9 cellular contexts compared by ENCODE assay signal in the genomic region with DNA sequence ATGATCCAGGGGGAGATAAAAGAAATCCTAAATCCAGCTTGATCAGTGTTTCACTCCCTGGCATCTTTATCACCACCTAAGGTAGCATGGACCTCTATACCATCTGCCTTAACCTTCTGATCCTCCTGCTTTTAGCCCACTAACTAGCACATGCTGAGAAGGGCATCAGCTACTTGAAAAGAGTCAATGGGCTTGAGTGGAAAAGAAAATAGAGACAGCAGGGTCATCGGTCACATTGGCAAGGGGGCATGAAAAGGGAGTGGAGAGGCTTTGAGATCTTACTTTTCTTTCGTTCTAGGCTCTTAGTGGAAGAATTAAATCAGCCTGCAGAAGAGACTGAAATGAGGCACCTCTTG. TPM values are rescaled to one million over a fixed set of nuclear protein-coding genes. Genes with fewer than 3 reads are reported as not detected.
DNase-seq lines count a peak whose midpoint lies in the region; ATAC-seq and TF ChIP-seq lines count a peak whose summit lies in the region.
"Had no signal": no experiment of that assay in that cellular context is flagged by ENCODE, and none has a peak within 500 bp of the region (broad histone marks: within the 10 kb centered on the region; RNA-seq: fewer than 3 reads in every experiment).

No MANE protein-coding gene starts in this region.

- CTCF ChIA-PET in SK-N-SH (lab: Yijun Ruan, JAX) = interaction anchor here (1.0 to 2.9 kb wide), 3 partner anchors 60 to 97 kb away, joined by 3 to 11 read pairs (median 6); no protein-coding TSS in a partner anchor

- peak overlapping the region; percentile 98 for H3K27ac Mint-ChIP-seq in activated T-helper 17 cell treated with anti-CD3 and anti-CD28 coated beads, Interleukin-2, amount 50 U/mL, for 72 hours
- peak overlapping the region; percentile 94 to 98 (median 98) for H3K27ac Mint-ChIP-seq in immature natural killer cell

- H4K20me1 ChIP-seq in SK-N-SH (ENCODE audit: insufficient read depth) = no peaks in the 10 kb centered on the region

- no peaks in the 10 kb centered on the region for H3K9me3 ChIP-seq in SK-N-SH
- H3K9me3 ChIP-seq in suprapubic skin = no peaks in the 10 kb centered on the region

- H3K4me1 Mint-ChIP-seq in activated T-helper 17 cell treated with anti-CD3 and anti-CD28 coated beads, Interleukin-2, amount 50 U/mL, for 72 hours = peaks cover 11% of the 10 kb centered on the region
- peaks cover 28 to 39% of the 10 kb centered on the region in 2 donors for H3K4me1 Mint-ChIP-seq in immature natural killer cell

- H3K4me3 ChIP-seq in SK-N-SH (ENCODE audit: low read depth in 2 of 2, low read length in 1 of 2) (peak overlapping the region; percentile 94 to 98), suprapubic skin (peak overlapping the region; percentile 78)

- TF ChIP-seq CTCF in SK-N-SH (IDR thresholded peaks at IDR 0.05) = no peak
- no peak for TF ChIP-seq CTCF in suprapubic skin (IDR thresholded peaks at IDR 0.05)

- TF ChIP-seq POLR2A in suprapubic skin (IDR thresholded peaks at IDR 0.05) = no peak

- peak overlapping the region; percentile 92 for H3K4me3 Mint-ChIP-seq in activated T-helper 17 cell treated with anti-CD3 and anti-CD28 coated beads, Interleukin-2, amount 50 U/mL, for 72 hours
- peak overlapping the region; percentile 98 to 99 (median 99) for H3K4me3 Mint-ChIP-seq in immature natural killer cell

- H3K36me3 Mint-ChIP-seq in activated T-helper 17 cell treated with anti-CD3 and anti-CD28 coated beads, Interleukin-2, amount 50 U/mL, for 72 hours (ENCODE audit: low read depth) = peaks cover 30% of the 10 kb centered on the region
- H3K36me3 Mint-ChIP-seq in immature natural killer cell = peaks cover 7 to 8% (median 8%) of the 10 kb centered on the region in 3 donors

- no peak for TF ChIP-seq RAD21 in SK-N-SH (IDR thresholded peaks at IDR 0.05; ENCODE audit: low read length)

- H2AFZ ChIP-seq in SK-N-SH (ENCODE audit: low read depth) = peak overlapping the region; percentile 99

- H3K27me3 Mint-ChIP-seq in activated T-helper 17 cell treated with anti-CD3 and anti-CD28 coated beads, Interleukin-2, amount 50 U/mL, for 72 hours = no peaks in the 10 kb centered on the region
- peaks cover 0 to 7% (median 0%) of the 10 kb centered on the region in 3 donors for H3K27me3 Mint-ChIP-seq in immature natural killer cell (ENCODE audit: low read depth in 3 of 3)

- peaks cover 70% of the 10 kb centered on the region for H3K79me2 ChIP-seq in SK-N-SH (ENCODE audit: insufficient read depth)

- ATAC-seq in SK-N-SH treated with all-trans-retinoic acid at 6 μM for 48 hours (no peak; the same call in 2 of the 3 replicates), HG03442 (IDR thresholded peaks at IDR 0.05; ENCODE audit: unreplicated experiment) (no peak), GM18861 (IDR thresholded peaks at IDR 0.05; ENCODE audit: unreplicated experiment) (no peak)
- ATAC-seq in activated T-helper 17 cell treated with anti-CD3 and anti-CD28 coated beads, Interleukin-2, amount 50 U/mL, for 72 hours (replicated peaks) = no peak

- TF ChIP-seq EP300 in SK-N-SH (IDR thresholded peaks at IDR 0.05; ENCODE audit: borderline replicate concordance in 1 of 2, low read depth in 1 of 2, low read length in 1 of 2) (no peak), suprapubic skin (IDR thresholded peaks at IDR 0.05) (no peak)

- H3K4me1 ChIP-seq in SK-N-SH (ENCODE audit: control insufficient read depth in 1 of 2, insufficient read depth in 2 of 2, low read depth in 1 of 2, low read length in 1 of 2) (peaks cover 4 to 15% of the 10 kb centered on the region in 2 experiments; a peak in 1 of 4 replicates), suprapubic skin (peaks cover 22% of the 10 kb centered on the region)

- whole genome bisulfite sequencing in SK-N-SH (ENCODE audit: low lambda C conversion rate) = 0% methylated on average over 2 of the region's 2 CpGs
- WGBS in suprapubic skin = 5% methylated on average over 2 of the region's 2 CpGs

- no peaks in the 10 kb centered on the region for H3K9me3 Mint-ChIP-seq in activated T-helper 17 cell treated with anti-CD3 and anti-CD28 coated beads, Interleukin-2, amount 50 U/mL, for 72 hours
- H3K9me3 Mint-ChIP-seq in immature natural killer cell = no peaks in the 10 kb centered on the region

- no peaks in the 10 kb centered on the region for H3F3A ChIP-seq in SK-N-SH (replicated peaks; ENCODE audit: insufficient read depth)

- peak overlapping the region; percentile 82 for H3K9ac ChIP-seq in SK-N-SH

- POLR2A ChIA-PET in SK-N-SH (lab: Yijun Ruan, JAX) = interaction anchor here (0.6 to 1.1 kb wide), 2 partner anchors 88 to 485 kb away, joined by 3 read pairs; a partner anchor contains a TSS

- H3K4me2 ChIP-seq in SK-N-SH = peak overlapping the region; percentile 96

- H3K27me3 ChIP-seq in SK-N-SH (ENCODE audit: insufficient read depth) (no peaks in the 10 kb centered on the region), suprapubic skin (no peaks in the 10 kb centered on the region)

- no peaks in the 10 kb centered on the region for H3K9me2 ChIP-seq in SK-N-SH

- H3K36me3 ChIP-seq in SK-N-SH (replicated peaks in 1 of 2; ENCODE audit: control insufficient read depth in 1 of 2, insufficient read depth in 2 of 2, low read length in 1 of 2) (peaks cover 18 to 21% of the 10 kb centered on the region in 2 experiments), suprapubic skin (peaks cover 17% of the 10 kb centered on the region)

- peak; percentile 30 for DNase-seq in SK-N-SH
- DNase-seq in immature natural killer cell = no peak
- DNase-seq in suprapubic skin (ENCODE audit: low spot score in 2 of 2) = no peak
- DNase-seq in kidney tubule cell (ENCODE audit: low spot score) = no peak

- H3K27ac ChIP-seq in SK-N-SH (ENCODE audit: low read depth in 2 of 2, low read length in 1 of 2) (peak overlapping the region; percentile 75 to 95; a peak in 3 of 4 replicates), suprapubic skin (peak overlapping the region; percentile 84)

TF ChIP-seq in SK-N-SH, 30 proteins besides CTCF, POLR2A, EP300 and RAD21:
- TF ChIP-seq MXI1 (IDR thresholded peaks at IDR 0.05; ENCODE audit: low read depth, low read length) (peak; percentile 56; the same call in 1 of the 2 replicates), RCOR1 (IDR thresholded peaks at IDR 0.05; ENCODE audit: low read length) (no peak), TAF1 (IDR thresholded peaks at IDR 0.05; ENCODE audit: borderline replicate concordance, low read depth, low read length) (0 out of 2 replicates have a peak, but pooled peaks have one; percentile 0), RXRA (IDR thresholded peaks at IDR 0.05; ENCODE audit: borderline replicate concordance, low read depth) (no peak), FOSL2 (IDR thresholded peaks at IDR 0.05; ENCODE audit: borderline replicate concordance, low read depth) (no peak), ELF1 (IDR thresholded peaks at IDR 0.05) (no peak), FOXM1 (IDR thresholded peaks at IDR 0.05; ENCODE audit: low read depth) (no peak), JUND (IDR thresholded peaks at IDR 0.05) (no peak), YY1 (IDR thresholded peaks at IDR 0.05; ENCODE audit: low read depth) (no peak), RFX5 (IDR thresholded peaks at IDR 0.05; ENCODE audit: low read length) (no peak)

TF ChIP-seq in SK-N-SH treated with all-trans-retinoic acid at 6 μM for 48 hours, 23 proteins besides CTCF, POLR2A, EP300 and RAD21 (continues in another document):
- no peak for TF ChIP-seq PPARA (CRISPR knock-in tag; IDR thresholded peaks at IDR 0.05; ENCODE audit: borderline replicate concordance)
- no peak for TF ChIP-seq SNAI2 (CRISPR knock-in tag; IDR thresholded peaks at IDR 0.05)

RNA-seq across cellular contexts. Expression of a gene that starts 0.2 kb away (rescaled TPM):
- polyA plus RNA-seq in SK-N-SH (2012; rRNA removed) = 35.5 and 37.8 TPM in 2 replicates
- 16.8 and 22.1 TPM in 2 replicates for polyA plus RNA-seq in SK-N-SH (2012; cell fraction: cytosol; rRNA removed)
- 141 and 176 TPM in 2 replicates for polyA plus RNA-seq in SK-N-SH (2012; cell fraction: nucleus; rRNA removed)
- total RNA-seq in activated T-helper 17 cell treated with anti-CD3 and anti-CD28 coated beads, Interleukin-2, amount 50 U/mL, for 72 hours = 10 to 100 TPM; 35.9 to 38.7 TPM
- polyA plus RNA-seq in immature natural killer cell = 10 to 100 TPM; 12.8 to 22.0 (median 20.9) TPM
- total RNA-seq in suprapubic skin = 10 to 100 TPM; 33.3 to 57.1 (median 37.9) TPM

RNA-seq across cellular contexts. Expression of a gene that starts 0.6 kb away (rescaled TPM):
- 53.1 and 61.6 TPM in 2 replicates for polyA plus RNA-seq in SK-N-SH (2012; rRNA removed)
- 48.6 and 49.2 TPM in 2 replicates for polyA plus RNA-seq in SK-N-SH (2012; cell fraction: cytosol; rRNA removed)
- 96.1 and 113 TPM in 2 replicates for polyA plus RNA-seq in SK-N-SH (2012; cell fraction: nucleus; rRNA removed)
- 10 to 100 TPM; 30.3 to 34.3 TPM for total RNA-seq in activated T-helper 17 cell treated with anti-CD3 and anti-CD28 coated beads, Interleukin-2, amount 50 U/mL, for 72 hours
- polyA plus RNA-seq in immature natural killer cell = 10 to 100 TPM; 25.6 to 62.8 (median 34.7) TPM
- 10 to 100 TPM; 20.4 to 40.2 (median 30.3) TPM for total RNA-seq in suprapubic skin

RNA-seq across cellular contexts. Expression of a gene that starts 21.9 kb away (rescaled TPM):
- polyA plus RNA-seq in SK-N-SH (2012; rRNA removed) (not detected in 2 replicates), immature natural killer cell (not detected)
- not detected in 2 replicates for polyA plus RNA-seq in SK-N-SH (2012; cell fraction: cytosol; rRNA removed)
- not detected in 2 replicates for polyA plus RNA-seq in SK-N-SH (2012; cell fraction: nucleus; rRNA removed)
- not detected for total RNA-seq in activated T-helper 17 cell treated with anti-CD3 and anti-CD28 coated beads, Interleukin-2, amount 50 U/mL, for 72 hours
- total RNA-seq in suprapubic skin = not detected
- total RNA-seq: myocyte had no signal

RNA-seq across cellular contexts. Expression of a gene that starts 36.9 kb away (rescaled TPM):
- 0.06 TPM in 1 of 2 replicates, not detected in the other for polyA plus RNA-seq in SK-N-SH (2012; rRNA removed)
- polyA plus RNA-seq in SK-N-SH (2012; cell fraction: cytosol; rRNA removed) = 0.01 and 0.03 TPM in 2 replicates
- 0.08 and 0.19 TPM in 2 replicates for polyA plus RNA-seq in SK-N-SH (2012; cell fraction: nucleus; rRNA removed)
- total RNA-seq in activated T-helper 17 cell treated with anti-CD3 and anti-CD28 coated beads, Interleukin-2, amount 50 U/mL, for 72 hours = 1 to 10 TPM; 2.4 to 2.7 TPM
- under 1 TPM in 2 of 3 donors, not detected in 1; 0.08 to 0.12 TPM for polyA plus RNA-seq in immature natural killer cell
- 10 to 100 TPM in 3 of 4 donors, 1 to 10 TPM in 1; 6.8 to 25.2 (median 19.6) TPM for total RNA-seq in suprapubic skin
- total RNA-seq: myocyte had no signal

RNA-seq across cellular contexts. Expression of a gene that starts 37.2 kb away (rescaled TPM):
- polyA plus RNA-seq in SK-N-SH (2012; rRNA removed) (0.58 and 2.0 TPM in 2 replicates), immature natural killer cell (1 to 10 TPM in 2 of 3 donors, under 1 TPM in 1; 0.48 to 3.9 (median 1.8) TPM)
- 0.55 and 1.2 TPM in 2 replicates for polyA plus RNA-seq in SK-N-SH (2012; cell fraction: cytosol; rRNA removed)
- polyA plus RNA-seq in SK-N-SH (2012; cell fraction: nucleus; rRNA removed) = 1.8 and 2.0 TPM in 2 replicates
- 10 to 100 TPM in 1 of 2 donors, 1 to 10 TPM in 1; 8.4 to 11.7 TPM for total RNA-seq in activated T-helper 17 cell treated with anti-CD3 and anti-CD28 coated beads, Interleukin-2, amount 50 U/mL, for 72 hours
- total RNA-seq in suprapubic skin = 100 to 1,000 TPM; 303 to 430 (median 372) TPM
- total RNA-seq: myocyte had no signal
